Comparison of ENCODE assay signal across 8 cellular contexts in genomic region chr3:21752749-21753347, GRCh38. TPM values are rescaled to one million over a fixed set of nuclear protein-coding genes. Genes with fewer than 3 reads are reported as not detected.
DNase-seq lines count a peak whose midpoint lies in the region; ATAC-seq and TF ChIP-seq lines count a peak whose summit lies in the region.

No MANE protein-coding gene starts in this region.

- TF ChIP-seq RAD21 in IMR-90 (IDR thresholded peaks at IDR 0.05; ENCODE audit: low read length) = peak; percentile 45

- peaks cover 9 to 19% (median 9%) of the 10 kb centered on the region in 3 donors for H3K27me3 Mint-ChIP-seq in CD14-positive monocyte (ENCODE audit: low read depth in 3 of 3)
- peaks cover 0 to 4% (median 4%) of the 10 kb centered on the region in 3 donors for H3K27me3 Mint-ChIP-seq in immature natural killer cell (ENCODE audit: low read depth in 3 of 3)

- H4K91ac ChIP-seq in IMR-90 (ENCODE audit: insufficient read depth, low read depth, low read length) = no peak overlapping the region

- DNase-seq in DMS53 (lab: John Stamatoyannopoulos, UW) = peak; percentile 60
- peak; percentile 49 for DNase-seq in IMR-90
- peak; percentile 13 for DNase-seq in SKM-1 (lab: John Stamatoyannopoulos, UW; ENCODE audit: unreplicated experiment)
- peak in 1 of 2 donors; percentile 54 for DNase-seq in heart right ventricle
- no peak for DNase-seq in upper lobe of left lung
- DNase-seq in NCI-H2196 treated with DMSO at 0.1 percent for 48 hours (lab: John Stamatoyannopoulos, UW; ENCODE audit: unreplicated experiment) = no peak
- DNase-seq in CD14-positive monocyte (ENCODE audit: low spot score) = no peak
- no peak for DNase-seq in immature natural killer cell

- TF ChIP-seq EP300 in upper lobe of left lung (IDR thresholded peaks at IDR 0.05) = no peak

- dilution Hi-C loops in IMR-90 (cut with HindIII; ENCODE audit: low sequenced_read_pairs, unreplicated experiment) = no loop called here

- H3K4me1 Mint-ChIP-seq in CD14-positive monocyte = no peaks in the 10 kb centered on the region
- H3K4me1 Mint-ChIP-seq in immature natural killer cell = no peaks in the 10 kb centered on the region

- no peak overlapping the region for H3K27ac ChIP-seq in IMR-90 (ENCODE audit: insufficient read depth, low read length)
- H3K27ac ChIP-seq in heart right ventricle = peak overlapping the region in 3 of 10 donors; percentile 4 to 80 (median 36)
- H3K27ac ChIP-seq in upper lobe of left lung = no peak overlapping the region

- ATAC-seq in IMR-90 (ENCODE audit: low read depth) (peak; percentile 35; the same call in 1 of the 2 replicates), heart right ventricle (peak in 7 of 8 donors; percentile 48 to 78 (median 69)), upper lobe of left lung (ENCODE audit: low FRiP score in 2 of 2) (peak in 1 of 2 donors; percentile 65)

- H3K79me1 ChIP-seq in IMR-90 (ENCODE audit: low read depth in 1 of 2, low read length in 2 of 2) = no peaks in the 10 kb centered on the region

- H4K8ac ChIP-seq in IMR-90 (ENCODE audit: low read depth in 2 of 2, low read length in 2 of 2) = no peak overlapping the region

- H2AFZ ChIP-seq in IMR-90 (replicated peaks; ENCODE audit: low read length, poor library complexity) = no peak overlapping the region

- no peak overlapping the region for H2BK20ac ChIP-seq in IMR-90 (ENCODE audit: low read depth, low read length)

- no peak overlapping the region for H3K23ac ChIP-seq in IMR-90 (ENCODE audit: low read depth, low read length)

- CTCF ChIA-PET in IMR-90 (lab: Yijun Ruan, JAX) = no interaction called here

- no peak overlapping the region for H2AK5ac ChIP-seq in IMR-90 (ENCODE audit: low read depth, low read length)

- no CpG with 5 or more reads among the region's 3 CpGs for WGBS in IMR-90 (ENCODE audit: extremely low coverage in 2 of 2, insufficient read length in 1 of 2), 2 experiments
- WGBS in heart right ventricle, 2 donors = 28 to 33% methylated on average over 3 of the region's 3 CpGs
- WGBS in upper lobe of left lung, 2 donors = 45 to 49% methylated on average over 3 of the region's 3 CpGs

- TF ChIP-seq POLR2A in IMR-90 (IDR thresholded peaks at IDR 0.05; ENCODE audit: low read depth, low read length) (no peak), upper lobe of left lung (IDR thresholded peaks at IDR 0.05) (no peak)

- H3K27me3 ChIP-seq in IMR-90 (ENCODE audit: control insufficient read depth, insufficient read depth, low read length) (no peaks in the 10 kb centered on the region; the same call in 1 of the 2 replicates), heart right ventricle (no peaks in the 10 kb centered on the region), upper lobe of left lung (no peaks in the 10 kb centered on the region)

- no peaks in the 10 kb centered on the region for H3K9me1 ChIP-seq in IMR-90 (ENCODE audit: insufficient read depth, low read length)

- no peak overlapping the region for H3K4me2 ChIP-seq in IMR-90 (ENCODE audit: low read depth, low read length)

- H4K20me1 ChIP-seq in IMR-90 (ENCODE audit: insufficient read depth, low read length) = no peaks in the 10 kb centered on the region

- no peaks in the 10 kb centered on the region for H3K36me3 ChIP-seq in IMR-90 (ENCODE audit: control insufficient read depth, insufficient read depth, low read length)
- no peaks in the 10 kb centered on the region for H3K36me3 ChIP-seq in heart right ventricle
- H3K36me3 ChIP-seq in upper lobe of left lung = no peaks in the 10 kb centered on the region

- TF ChIP-seq CTCF in IMR-90 (conservative IDR thresholded peaks at IDR 0.05; ENCODE audit: low read depth, low read length) (peak; percentile 52), heart right ventricle (IDR thresholded peaks at IDR 0.05) (peak; percentile 58 to 89 (median 77)), upper lobe of left lung (IDR thresholded peaks at IDR 0.05) (peak in 4 of 6 experiments; percentile 33 to 49 (median 41)), CD14-positive monocyte (IDR thresholded peaks at IDR 0.05) (no peak)

- H3K27ac Mint-ChIP-seq in CD14-positive monocyte (no peak overlapping the region), immature natural killer cell (no peak overlapping the region)

- no peak overlapping the region for H3K4ac ChIP-seq in IMR-90 (ENCODE audit: low read depth, low read length)

- H3K9ac ChIP-seq in IMR-90 (ENCODE audit: low read depth, low read length) = no peak overlapping the region

- H3K14ac ChIP-seq in IMR-90 (replicated peaks; ENCODE audit: low read depth, low read length) = no peak overlapping the region

- POLR2A ChIA-PET in IMR-90 (lab: Charles Lee; ENCODE audit: unreplicated experiment) = no interaction called here

- no peaks in the 10 kb centered on the region for H3K4me1 ChIP-seq in IMR-90 (ENCODE audit: control insufficient read depth, insufficient read depth, low read length)
- peaks cover 0 to 47% (median 11%) of the 10 kb centered on the region in 9 donors for H3K4me1 ChIP-seq in heart right ventricle
- H3K4me1 ChIP-seq in upper lobe of left lung = peaks cover 0 to 10% (median 0%) of the 10 kb centered on the region in 4 donors

- no peaks in the 10 kb centered on the region for H3K9me3 ChIP-seq in IMR-90 (ENCODE audit: control insufficient read depth, insufficient read depth, low read length)
- H3K9me3 ChIP-seq in heart right ventricle = no peaks in the 10 kb centered on the region
- no peaks in the 10 kb centered on the region for H3K9me3 ChIP-seq in upper lobe of left lung

- no peak overlapping the region for H2AK9ac ChIP-seq in IMR-90 (replicated peaks; ENCODE audit: low read depth, low read length, poor library complexity)

- intact Hi-C loops in IMR-90 (cut with micrococcal nuclease) (loop anchor here (2.0 kb wide), 2 partner anchors 142 to 364 kb away; no protein-coding TSS in a partner anchor), heart right ventricle (cut with DNase I) (loop anchor here (1.0 to 10.0 kb wide), 14 partner anchors 39 to 1528 kb away; no protein-coding TSS in a partner anchor), CD14-positive monocyte (cut with micrococcal nuclease) (no loop called here)

- H3K9me3 Mint-ChIP-seq in CD14-positive monocyte (peaks cover 0 to 5% (median 2%) of the 10 kb centered on the region in 7 donors), immature natural killer cell (peaks cover 9 to 28% (median 11%) of the 10 kb centered on the region in 6 donors)

- H4K5ac ChIP-seq in IMR-90 (ENCODE audit: low read depth, low read length) = no peak overlapping the region

- H2BK120ac ChIP-seq in IMR-90 (ENCODE audit: low read depth, low read length) = no peak overlapping the region

- H3K18ac ChIP-seq in IMR-90 (ENCODE audit: low read depth, low read length) = no peak overlapping the region

- no peak overlapping the region for H3K56ac ChIP-seq in IMR-90 (ENCODE audit: extremely low read depth, insufficient read depth, low read length)

- H3K4me3 ChIP-seq in IMR-90 (ENCODE audit: insufficient read depth, low read depth, low read length) = no peak overlapping the region
- no peak overlapping the region for H3K4me3 ChIP-seq in heart right ventricle
- H3K4me3 ChIP-seq in upper lobe of left lung = no peak overlapping the region

- H3K4me3 Mint-ChIP-seq in CD14-positive monocyte (no peak overlapping the region), immature natural killer cell (no peak overlapping the region)

- no TSS peak for BruUV-seq in IMR-90 (replicated peaks; lab: Mats Ljungman, UMichigan)

- H2BK15ac ChIP-seq in IMR-90 (ENCODE audit: low read depth, low read length) = no peak overlapping the region

- H3K36me3 Mint-ChIP-seq in CD14-positive monocyte (no peaks in the 10 kb centered on the region), immature natural killer cell (no peaks in the 10 kb centered on the region)

- no peak overlapping the region for H2BK5ac ChIP-seq in IMR-90 (ENCODE audit: low read depth, low read length, poor library complexity, severe bottlenecking)

- in situ Hi-C loops in IMR-90 (cut with MboI; ENCODE audit: low sequenced_read_pairs) = no loop called here

TF ChIP-seq in IMR-90, 13 proteins besides CTCF, POLR2A, EP300 and RAD21 (continues in another document):
- TF ChIP-seq MAFK (IDR thresholded peaks at IDR 0.05; ENCODE audit: low read depth, low read length) (no peak), CHD1 (IDR thresholded peaks at IDR 0.05; ENCODE audit: low read depth, low read length) (no peak), RCOR1 (IDR thresholded peaks at IDR 0.05; ENCODE audit: insufficient replicate concordance, low read length) (no peak), MXI1 (IDR thresholded peaks at IDR 0.05; ENCODE audit: borderline replicate concordance, low read depth, low read length) (no peak), MAZ (IDR thresholded peaks at IDR 0.05; ENCODE audit: borderline replicate concordance, low read depth, low read length) (no peak), USF2 (IDR thresholded peaks at IDR 0.05; ENCODE audit: low read depth, low read length) (no peak), ELK1 (IDR thresholded peaks at IDR 0.05; ENCODE audit: borderline replicate concordance, low read depth, low read length) (no peak), BHLHE40 (IDR thresholded peaks at IDR 0.05; ENCODE audit: low read depth, low read length) (no peak), RFX5 (IDR thresholded peaks at IDR 0.05; ENCODE audit: low read depth, low read length) (no peak)

RNA-seq across cellular contexts. Expression of gene ZNF385D, which starts 1.8 kb away (rescaled TPM):
- total RNA-seq in IMR-90 (2012; rRNA removed) (0.18 and 0.28 TPM in 2 replicates), heart right ventricle (10 to 100 TPM in 3 of 10 donors, 1 to 10 TPM in 7; 3.0 to 24.9 (median 7.2) TPM), upper lobe of left lung (1 to 10 TPM in 2 of 6 donors, under 1 TPM in 3, not detected in 1; 0.20 to 9.2 (median 0.76) TPM)
- polyA plus RNA-seq in IMR-90 (2012; rRNA removed) (0.57 and 2.4 TPM in 2 replicates), heart right ventricle (10 to 100 TPM in 1 of 2 donors, 1 to 10 TPM in 1; 4.5 to 10.5 TPM), CD14-positive monocyte (not detected), immature natural killer cell (under 1 TPM in 1 of 3 donors, not detected in 2; 0.42 TPM)
- 0.03 and 0.22 TPM in 2 replicates for polyA plus RNA-seq in IMR-90 (2012; cell fraction: cytosol; rRNA removed)
- 0.01 and 8.9 TPM in 2 replicates for polyA plus RNA-seq in IMR-90 (2012; cell fraction: nucleus; rRNA removed; ENCODE audit: low replicate concordance)

Comparison
In these comparisons a context has a peak if more than half of its experiments do, and no peak if none do; other contexts are left out.
1. DNase-seq: peak in DMS53 (single experiment), IMR-90 (single experiment) and SKM-1 (single experiment); none in upper lobe of left lung (0 of 2), NCI-H2196 treated with DMSO at 0.1 percent for 48 hours (single experiment), CD14-positive monocyte (single experiment) and immature natural killer cell (0 of 3).
2. intact Hi-C loops: an anchor here in IMR-90 (2.0 kb wide) and heart right ventricle (1.0 to 10.0 kb wide); none called in CD14-positive monocyte.